In genomic region chr10:82759050-82759449, GRCh38 we compare ENCODE assay signal across 1 cellular context.
TF ChIP-seq lines count a peak whose summit lies in the region.

No MANE protein-coding gene starts in this region.

TF ChIP-seq in GM23338, 12 proteins besides CTCF, POLR2A, EP300 and RAD21:
- peak; percentile 66 for TF ChIP-seq ZNF462 (CRISPR knock-in tag; IDR thresholded peaks at IDR 0.05)
- no peak for TF ChIP-seq REST (IDR thresholded peaks at IDR 0.05; ENCODE audit: unreplicated experiment)
- TF ChIP-seq CREB1 (CRISPR knock-in tag; IDR thresholded peaks at IDR 0.05; ENCODE audit: low read depth), result no peak
- TF ChIP-seq ZNF331 (CRISPR knock-in tag; IDR thresholded peaks at IDR 0.05; ENCODE audit: low read depth), result no peak
- no peak for TF ChIP-seq POLR2AphosphoS5 (IDR thresholded peaks at IDR 0.05; ENCODE audit: low read depth)
- no peak for TF ChIP-seq EZH2phosphoT487 (IDR thresholded peaks at IDR 0.05; ENCODE audit: unreplicated experiment)
- TF ChIP-seq NANOG (IDR thresholded peaks at IDR 0.05; ENCODE audit: borderline replicate concordance), result 0 out of 2 replicates have a peak, but pooled peaks have one; percentile 44
- no peak for TF ChIP-seq STAT1 (IDR thresholded peaks at IDR 0.05; ENCODE audit: unreplicated experiment)
TF ChIP-seq in GM23338: peak in this region for 2.
